In genomic region chr4:42627887-42628646, GRCh38 we compare ENCODE assay signal across 7 cellular contexts. TPM values are rescaled to one million over a fixed set of nuclear protein-coding genes. Genes with fewer than 3 reads are reported as not detected.
DNase-seq lines count a peak whose midpoint lies in the region; ATAC-seq and TF ChIP-seq lines count a peak whose summit lies in the region.

No MANE protein-coding gene starts in this region.

- no peaks in the 10 kb centered on the region for H3K36me3 Mint-ChIP-seq in Calu3 (ENCODE audit: insufficient read depth, unreplicated experiment)

- no peaks in the 10 kb centered on the region for H3K4me1 Mint-ChIP-seq in Calu3 (ENCODE audit: low read depth, unreplicated experiment)

- no peak overlapping the region for H3K4me3 Mint-ChIP-seq in Calu3 (ENCODE audit: low read depth, unreplicated experiment)

- no peaks in the 10 kb centered on the region for H3K9me3 Mint-ChIP-seq in Calu3 (ENCODE audit: low read depth, unreplicated experiment)

- H3K27ac Mint-ChIP-seq in Calu3 (ENCODE audit: unreplicated experiment) = no peak overlapping the region

- TF ChIP-seq POLR2A in GM19099 (IDR thresholded peaks at IDR 0.05; ENCODE audit: extremely low read depth, insufficient read length, low read depth) = peak; percentile 75

- TF ChIP-seq CTCF in Calu3 (IDR thresholded peaks at IDR 0.05; ENCODE audit: unreplicated experiment) = no peak

- ATAC-seq in HG03060 (IDR thresholded peaks at IDR 0.05; ENCODE audit: low read depth, unreplicated experiment) = peak; percentile 85

- intact Hi-C loops in Calu3 (cut with micrococcal nuclease; ENCODE audit: unreplicated experiment) = no loop called here

- CTCF ChIA-PET in Calu3 (lab: Charles Lee) = no interaction called here

- DNase-seq in T follicular helper cell (ENCODE audit: low read depth) = peak; percentile 18
- peak; percentile 24 for DNase-seq in effector CD4-positive, alpha-beta T cell
- peak; percentile 26 to 30 for DNase-seq in stimulated activated CD4-positive, alpha-beta T cell treated with anti-CD3 and anti-CD28 coated beads, Interleukin-15, amount 100 ng/mL, for 48 hours (ENCODE audit: low read depth in 2 of 2)
- DNase-seq in RKO (ENCODE audit: low spot score) = no peak
- no peak for DNase-seq in Calu3

- no TSS peak for BruUV-seq in Calu3 (replicated peaks; lab: Mats Ljungman, UMichigan)

- no peaks in the 10 kb centered on the region for H3K27me3 Mint-ChIP-seq in Calu3 (ENCODE audit: unreplicated experiment)

RNA-seq across cellular contexts. Expression of gene ATP8A1, which starts 28.8 kb away (rescaled TPM):
- 0.73 and 0.76 TPM in 2 replicates for total RNA-seq in Calu3 (2022)

Comparison
In these comparisons a context has a peak if more than half of its experiments do, and no peak if none do; other contexts are left out.
1. DNase-seq: peak in T follicular helper cell (single experiment), effector CD4-positive, alpha-beta T cell (single experiment) and stimulated activated CD4-positive, alpha-beta T cell treated with anti-CD3 and anti-CD28 coated beads, Interleukin-15, amount 100 ng/mL, for 48 hours (2 of 2); none in RKO (single experiment) and Calu3 (single experiment).